ENCODE assay signal across 33 cellular contexts in the genomic region with DNA sequence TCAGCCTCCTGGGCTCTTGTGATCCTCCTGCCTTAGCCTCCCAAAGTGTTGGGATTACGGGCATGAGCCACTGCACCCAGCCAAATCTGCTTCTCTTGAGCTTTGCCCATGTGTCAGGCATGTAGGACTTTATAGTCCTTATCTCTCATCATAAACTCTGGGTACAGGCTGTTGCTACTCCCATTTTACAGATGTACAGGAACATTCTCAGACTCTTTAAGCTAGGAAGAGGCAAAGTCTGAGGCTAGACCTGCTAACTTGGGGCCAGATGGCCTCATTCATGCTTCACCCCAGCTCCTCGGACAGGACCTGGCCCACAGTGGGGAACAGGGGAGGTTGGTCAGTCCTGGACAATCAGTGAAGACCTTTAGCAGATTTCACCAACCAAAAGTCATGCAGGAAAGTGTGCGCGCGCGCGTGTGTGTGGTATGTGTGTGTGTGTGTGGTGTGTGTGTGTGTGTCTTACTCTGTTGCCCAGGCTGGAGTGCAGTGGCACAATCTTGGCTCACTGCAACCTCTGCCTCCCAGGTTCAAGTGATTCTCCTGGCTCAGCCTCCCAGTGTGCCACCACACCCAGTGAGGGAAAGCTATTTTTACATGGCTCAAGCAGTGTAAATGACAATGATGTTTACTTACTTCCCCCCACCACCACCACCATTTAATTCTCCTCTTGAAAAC. TPM values are rescaled to one million over a fixed set of nuclear protein-coding genes. Genes with fewer than 3 reads are reported as not detected.
DNase-seq lines count a peak whose midpoint lies in the region; ATAC-seq, FAIRE-seq and TF ChIP-seq lines count a peak whose summit lies in the region.
"Had no signal": no experiment of that assay in that cellular context is flagged by ENCODE, and none has a peak within 500 bp of the region (broad histone marks: within the 10 kb centered on the region; RNA-seq: fewer than 3 reads in every experiment).

No MANE protein-coding gene starts in this region.

- TF ChIP-seq RAD21 in H1 (IDR thresholded peaks at IDR 0.05 in 1 of 2, conservative IDR thresholded peaks at IDR 0.05 in 1 of 2; ENCODE audit: low read depth in 2 of 2, low read length in 2 of 2): no peak

- H3K9ac ChIP-seq in H9 (ENCODE audit: extremely low read depth, insufficient read length, low read length): no peak overlapping the region
- H3K9ac ChIP-seq in H1 (replicated peaks in 1 of 4; ENCODE audit: extremely low read depth in 1 of 4, low read depth in 3 of 4, low read length in 3 of 4): no peak overlapping the region
- H3K9ac ChIP-seq in trophoblast cell (ENCODE audit: low read length): no peak overlapping the region

- FAIRE-seq in H1 (lab: Jason Lieb, UNC): no peak
- FAIRE-seq: GM12892 had no signal

- H2BK12ac ChIP-seq in H9 (ENCODE audit: insufficient read length, low read depth, low read length) (no peak overlapping the region), H1 (ENCODE audit: low read depth, low read length) (no peak overlapping the region), trophoblast cell (ENCODE audit: low read length) (no peak overlapping the region)

- no peak overlapping the region for H3T11ph ChIP-seq in H9 (ENCODE audit: low read length)

- WGBS in H9 (ENCODE audit: extremely low coverage, insufficient read length, low lambda C conversion rate): no CpG with 5 or more reads among the region's 7 CpGs
- WGBS in H1 (ENCODE audit: extremely low coverage in 1 of 2, insufficient coverage in 1 of 2, insufficient read length in 1 of 2, insufficient replicate concordance in 2 of 2, low coverage in 1 of 2, low lambda C conversion rate in 2 of 2, missing lambda C conversion rate in 1 of 2), 2 experiments: 95% methylated on average over 7 of the region's 7 CpGs; no CpG with 5 or more reads in 1 of the 2 experiments
- no CpG with 5 or more reads among the region's 7 CpGs for WGBS in trophoblast cell (ENCODE audit: extremely low coverage, insufficient coverage, insufficient read length)

- no peak overlapping the region for H3K23ac ChIP-seq in H9 (ENCODE audit: insufficient read length, low read depth, low read length)
- no peak overlapping the region for H3K23ac ChIP-seq in H1 (ENCODE audit: insufficient read length)
- no peak overlapping the region for H3K23ac ChIP-seq in trophoblast cell (ENCODE audit: low read length)

- ATAC-seq in GM19452 (IDR thresholded peaks at IDR 0.05; ENCODE audit: unreplicated experiment): no peak
- ATAC-seq: left cardiac atrium, sciatic nerve had no signal

- no peak for DNase-seq in activated naive CD4-positive, alpha-beta T cell treated with anti-CD3 and anti-CD28 coated beads, Interleukin-2, amount 10 ng/mL, durations not matched to agents 7 days and 5 days
- no peak for DNase-seq in activated naive CD4-positive, alpha-beta T cell treated with Interleukin-2 at 50 U/mL for 16 hours
- DNase-seq in H9 (no peak), H1 (ENCODE audit: low read depth in 1 of 2, low spot score in 2 of 2) (no peak), trophoblast cell (no peak), nucleus accumbens (lab: John Stamatoyannopoulos, UW) (no peak), T-helper 9 cell (no peak)
- DNase-seq: activated CD4-positive, alpha-beta T cell treated with anti-CD3 and anti-CD28 coated beads, Interleukin-2, amount 10 ng/mL, durations not matched to agents 24 days and 14 days; activated T-cell treated with anti-CD3 and anti-CD28 coated beads, Interleukin-2, amount 50 U/mL, for 48 hours; Caco-2; colonic mucosa; DMS53; effector CD8-positive, alpha-beta T cell; hypothalamus; immature natural killer cell; Karpas-422; left cardiac atrium; mesenchymal stem cell; NCI-H1436; NCI-H345; NCI-H69; occipital lobe; Right ventricle myocardium superior; stimulated activated CD4-positive, alpha-beta T cell treated with anti-CD3 and anti-CD28 coated beads, Interleukin-4, amount 100 ng/mL, for 1 hour; T1000; WERI-Rb-1 had no signal

- H3K4me3 Mint-ChIP-seq in activated naive CD4-positive, alpha-beta T cell treated with anti-CD3 and anti-CD28 coated beads, Interleukin-2, amount 10 ng/mL, durations not matched to agents 7 days and 5 days: no peak overlapping the region
- no peak overlapping the region for H3K4me3 Mint-ChIP-seq in H9
- H3K4me3 Mint-ChIP-seq: activated CD4-positive, alpha-beta T cell treated with anti-CD3 and anti-CD28 coated beads, Interleukin-2, amount 10 ng/mL, durations not matched to agents 24 days and 14 days; B cell had no signal

- no peaks in the 10 kb centered on the region for H3K23me2 ChIP-seq in H9 (ENCODE audit: insufficient read length, low read depth, low read length, poor library complexity, severe bottlenecking)
- H3K23me2 ChIP-seq in H1 (ENCODE audit: low read depth, low read length): no peaks in the 10 kb centered on the region; the same call in 1 of the 2 replicates

- H3K27ac Mint-ChIP-seq in activated naive CD4-positive, alpha-beta T cell treated with anti-CD3 and anti-CD28 coated beads, Interleukin-2, amount 10 ng/mL, durations not matched to agents 7 days and 5 days: peak overlapping the region; percentile 67
- H3K27ac Mint-ChIP-seq in H9: peak overlapping the region; percentile 21 to 98 (median 68); a peak in 3 of 7 replicates
- H3K27ac Mint-ChIP-seq: activated CD4-positive, alpha-beta T cell treated with anti-CD3 and anti-CD28 coated beads, Interleukin-2, amount 10 ng/mL, durations not matched to agents 24 days and 14 days; B cell had no signal

- peaks cover 0 to 8% (median 2%) of the 10 kb centered on the region in 4 experiments; a peak in 5 of 8 replicates for H3K36me3 ChIP-seq in H1 (ENCODE audit: control insufficient read depth in 2 of 4, insufficient read depth in 4 of 4, low read length in 3 of 4)
- peaks cover 10 to 19% of the 10 kb centered on the region in 2 experiments for H3K36me3 ChIP-seq in trophoblast cell (ENCODE audit: control insufficient read depth in 1 of 2, insufficient read depth in 2 of 2, low read length in 2 of 2)
- H3K36me3 ChIP-seq: colonic mucosa had no signal

- H3K27me3 ChIP-seq in H9 (ENCODE audit: insufficient read depth, low read length) (no peaks in the 10 kb centered on the region), H1 (replicated peaks in 1 of 4; ENCODE audit: control insufficient read depth in 3 of 4, extremely low read depth in 1 of 4, insufficient read depth in 3 of 4, low read length in 3 of 4) (no peaks in the 10 kb centered on the region), trophoblast cell (ENCODE audit: insufficient read depth, low read length) (no peaks in the 10 kb centered on the region)
- H3K27me3 ChIP-seq: colonic mucosa, tibial nerve had no signal

- no peak overlapping the region for H3K4ac ChIP-seq in H9 (ENCODE audit: low read depth, low read length)
- H3K4ac ChIP-seq in H1 (replicated peaks; ENCODE audit: insufficient read length, low read depth, low read length): no peak overlapping the region
- peak overlapping the region; percentile 26 for H3K4ac ChIP-seq in trophoblast cell (ENCODE audit: low read depth, low read length)

- H3K4me1 Mint-ChIP-seq in activated naive CD4-positive, alpha-beta T cell treated with anti-CD3 and anti-CD28 coated beads, Interleukin-2, amount 10 ng/mL, durations not matched to agents 7 days and 5 days: peaks cover 9% of the 10 kb centered on the region
- H3K4me1 Mint-ChIP-seq in H9: no peaks in the 10 kb centered on the region; a peak in 2 of 4 replicates

- H3K9me3 Mint-ChIP-seq in activated naive CD4-positive, alpha-beta T cell treated with anti-CD3 and anti-CD28 coated beads, Interleukin-2, amount 10 ng/mL, durations not matched to agents 7 days and 5 days: no peaks in the 10 kb centered on the region
- no peaks in the 10 kb centered on the region for H3K9me3 Mint-ChIP-seq in H9
- H3K9me3 Mint-ChIP-seq: activated CD4-positive, alpha-beta T cell treated with anti-CD3 and anti-CD28 coated beads, Interleukin-2, amount 10 ng/mL, durations not matched to agents 24 days and 14 days; immature natural killer cell had no signal

- H3K27me3 Mint-ChIP-seq in activated naive CD4-positive, alpha-beta T cell treated with anti-CD3 and anti-CD28 coated beads, Interleukin-2, amount 10 ng/mL, durations not matched to agents 7 days and 5 days: no peaks in the 10 kb centered on the region
- no peaks in the 10 kb centered on the region for H3K27me3 Mint-ChIP-seq in H9 (ENCODE audit: low read depth)
- H3K27me3 Mint-ChIP-seq: activated CD4-positive, alpha-beta T cell treated with anti-CD3 and anti-CD28 coated beads, Interleukin-2, amount 10 ng/mL, durations not matched to agents 24 days and 14 days; B cell had no signal

- H3K14ac ChIP-seq in H9 (ENCODE audit: insufficient read depth, low read length): no peak overlapping the region
- no peak overlapping the region for H3K14ac ChIP-seq in H1 (ENCODE audit: insufficient read length)
- H3K14ac ChIP-seq in trophoblast cell (ENCODE audit: low read length): no peak overlapping the region

- no peak overlapping the region for H2BK5ac ChIP-seq in H9 (ENCODE audit: insufficient read length, low read length)
- no peak overlapping the region for H2BK5ac ChIP-seq in H1 (ENCODE audit: low read depth, low read length)
- no peak overlapping the region for H2BK5ac ChIP-seq in trophoblast cell (ENCODE audit: low read depth, low read length, poor library complexity)

- H3K18ac ChIP-seq in H9 (ENCODE audit: insufficient read length, low read depth, low read length) (no peak overlapping the region), H1 (ENCODE audit: extremely low read depth, low read length) (no peak overlapping the region), trophoblast cell (ENCODE audit: low read length) (no peak overlapping the region)

- H3K4me2 ChIP-seq in H9 (ENCODE audit: insufficient read depth, insufficient read length, low read length) (no peak overlapping the region), H1 (ENCODE audit: insufficient read depth in 1 of 2, low read depth in 2 of 2, low read length in 2 of 2) (no peak overlapping the region), trophoblast cell (ENCODE audit: low read length) (no peak overlapping the region)

- H2BK120ac ChIP-seq in H9 (ENCODE audit: low read depth, low read length, poor library complexity, severe bottlenecking) (no peak overlapping the region), H1 (replicated peaks; ENCODE audit: low read depth, low read length) (no peak overlapping the region), trophoblast cell (ENCODE audit: insufficient read depth, low read length, poor library complexity) (no peak overlapping the region)

- H3K79me2 ChIP-seq in H9 (ENCODE audit: insufficient read depth, low read length) (peaks cover 10% of the 10 kb centered on the region; the same call in 1 of the 2 replicates), H1 (ENCODE audit: control insufficient read depth in 1 of 2, insufficient read depth in 2 of 2, low read length in 2 of 2) (peaks cover 7 to 59% of the 10 kb centered on the region in 2 experiments), trophoblast cell (ENCODE audit: control insufficient read depth, insufficient read depth, low read length, poor library complexity) (peaks cover 3% of the 10 kb centered on the region)

- no peaks in the 10 kb centered on the region for H3K4me1 ChIP-seq in H9 (ENCODE audit: insufficient read depth, low read length)
- H3K4me1 ChIP-seq in H1 (replicated peaks in 1 of 4; ENCODE audit: control insufficient read depth in 3 of 4, insufficient read depth in 4 of 4, low read length in 3 of 4): no peaks in the 10 kb centered on the region
- peaks cover 0 to 7% of the 10 kb centered on the region in 2 experiments for H3K4me1 ChIP-seq in trophoblast cell (ENCODE audit: control insufficient read depth in 1 of 2, insufficient read depth in 2 of 2, low read length in 2 of 2)
- H3K4me1 ChIP-seq: Caco-2, colonic mucosa, prostate gland had no signal

- H2AK5ac ChIP-seq in H9 (ENCODE audit: insufficient read length, low read length) (no peak overlapping the region), H1 (ENCODE audit: low read depth, low read length) (no peak overlapping the region), trophoblast cell (ENCODE audit: low read length) (no peak overlapping the region)

- H4K20me1 ChIP-seq in H9 (ENCODE audit: control insufficient read depth, insufficient read depth, insufficient read length) (peaks cover 2% of the 10 kb centered on the region), H1 (replicated peaks in 1 of 2; ENCODE audit: control insufficient read depth in 1 of 2, insufficient read depth in 2 of 2, low read length in 2 of 2) (peaks cover 22 to 27% of the 10 kb centered on the region in 2 experiments)

- TF ChIP-seq POLR2A in H1 (IDR thresholded peaks at IDR 0.05; ENCODE audit: control extremely low read depth in 1 of 2, low read depth in 2 of 2, low read length in 2 of 2): no peak

- CTCF ChIA-PET in activated naive CD4-positive, alpha-beta T cell treated with anti-CD3 and anti-CD28 coated beads, Interleukin-2, amount 10 ng/mL, durations not matched to agents 7 days and 5 days (lab: Charles Lee): interaction anchor here (0.9 to 1.0 kb wide), 3 partner anchors 11 to 37 kb away, joined by 3 read pairs; no protein-coding TSS in a partner anchor
- CTCF ChIA-PET in H1 (lab: Charles Lee; ENCODE audit: partially characterized antibody): interaction anchor here (1.4 to 6.6 kb wide), 9 partner anchors 12 to 41 kb away, joined by 3 to 35 read pairs (median 11); a partner anchor contains a TSS

- H4K8ac ChIP-seq in H9 (replicated peaks; ENCODE audit: insufficient read length, low read depth, low read length) (no peak overlapping the region), H1 (ENCODE audit: extremely low read depth, insufficient read depth, low read length) (peak overlapping the region; percentile 47; the same call in 1 of the 2 replicates), trophoblast cell (ENCODE audit: low read depth, low read length) (no peak overlapping the region)

- no peak overlapping the region for H3K4me3 ChIP-seq in H1 (ENCODE audit: extremely low read depth in 1 of 4, insufficient read depth in 2 of 4, low read depth in 3 of 4, low read length in 4 of 4)
- no peak overlapping the region for H3K4me3 ChIP-seq in trophoblast cell (ENCODE audit: low read depth, low read length)
- H3K4me3 ChIP-seq: colonic mucosa, prostate gland, tibial nerve had no signal

- no peak overlapping the region for H4K12ac ChIP-seq in trophoblast cell (ENCODE audit: low read depth, low read length)

- H4K91ac ChIP-seq in H9 (ENCODE audit: insufficient read length, low read depth, low read length): no peak overlapping the region
- H4K91ac ChIP-seq in H1 (replicated peaks; ENCODE audit: insufficient read length, low read length): no peak overlapping the region
- no peak overlapping the region for H4K91ac ChIP-seq in trophoblast cell (ENCODE audit: low read depth, low read length)

- no peak overlapping the region for H2AFZ ChIP-seq in H9 (ENCODE audit: low read length)
- H2AFZ ChIP-seq in H1 (ENCODE audit: low read length): no peak overlapping the region
- H2AFZ ChIP-seq in trophoblast cell (ENCODE audit: insufficient read depth, low read length, poor library complexity): no peak overlapping the region

- H2BK20ac ChIP-seq in H9 (ENCODE audit: low read depth, low read length, poor library complexity, severe bottlenecking) (no peak overlapping the region), H1 (ENCODE audit: low read length) (no peak overlapping the region)

- POLR2A ChIA-PET in H1 (lab: Charles Lee; ENCODE audit: partially characterized antibody): interaction anchor here (1.0 to 1.3 kb wide), 3 partner anchors 25 to 47 kb away, joined by 3 to 4 read pairs (median 3); no protein-coding TSS in a partner anchor

- H3K9me3 ChIP-seq in H9 (ENCODE audit: control insufficient read depth, low read depth, low read length) (no peaks in the 10 kb centered on the region), H1 (ENCODE audit: insufficient read depth in 2 of 2, low read depth in 1 of 2, low read length in 1 of 2) (no peaks in the 10 kb centered on the region), trophoblast cell (ENCODE audit: insufficient read depth, low read depth, low read length) (no peaks in the 10 kb centered on the region)
- H3K9me3 ChIP-seq: Caco-2, colonic mucosa, prostate gland, tibial nerve had no signal

- no peak overlapping the region for H3K27ac ChIP-seq in H9 (ENCODE audit: insufficient read length, low read depth, low read length)
- no peak overlapping the region for H3K27ac ChIP-seq in H1 (ENCODE audit: low read depth, low read length)
- H3K27ac ChIP-seq in trophoblast cell (ENCODE audit: low read depth, low read length): no peak overlapping the region
- H3K27ac ChIP-seq: colonic mucosa, epithelial cell of prostate, prostate gland, tibial nerve, WERI-Rb-1 had no signal

- H2BK15ac ChIP-seq in H9 (ENCODE audit: low read depth, low read length) (no peak overlapping the region), H1 (ENCODE audit: low read length) (no peak overlapping the region)

- H4K5ac ChIP-seq in H9 (ENCODE audit: insufficient read length, low read depth, low read length): no peak overlapping the region
- H4K5ac ChIP-seq in H1 (ENCODE audit: insufficient read length, low read depth, low read length): no peak overlapping the region

- TF ChIP-seq CTCF in H9 (conservative IDR thresholded peaks at IDR 0.05): no peak
- no peak for TF ChIP-seq CTCF in H1 (IDR thresholded peaks at IDR 0.05; ENCODE audit: control extremely low read depth in 1 of 3, insufficient read depth in 1 of 3, low read depth in 1 of 3, low read length in 3 of 3)

- no peak for TF ChIP-seq EP300 in H1 (IDR thresholded peaks at IDR 0.05; ENCODE audit: borderline replicate concordance in 1 of 2, low read depth in 2 of 2, low read length in 2 of 2)

- H3K79me1 ChIP-seq in H9 (ENCODE audit: insufficient read depth, low read depth, low read length, poor library complexity, severe bottlenecking) (peaks cover 2% of the 10 kb centered on the region), H1 (ENCODE audit: low read depth, low read length) (peaks cover 17% of the 10 kb centered on the region), trophoblast cell (ENCODE audit: low read length) (no peaks in the 10 kb centered on the region)

- H3K56ac ChIP-seq in H9 (ENCODE audit: insufficient read length, low read depth, low read length) (no peak overlapping the region), H1 (replicated peaks; ENCODE audit: insufficient read length, low read depth, low read length) (no peak overlapping the region)

- H3K36me3 Mint-ChIP-seq in activated naive CD4-positive, alpha-beta T cell treated with anti-CD3 and anti-CD28 coated beads, Interleukin-2, amount 10 ng/mL, durations not matched to agents 7 days and 5 days: peaks cover 14% of the 10 kb centered on the region
- H3K36me3 Mint-ChIP-seq in H9 (ENCODE audit: insufficient read depth in 1 of 3, low read depth in 3 of 3): peaks cover 15 to 30% (median 22%) of the 10 kb centered on the region in 3 experiments; a peak in 6 of 7 replicates
- H3K36me3 Mint-ChIP-seq: immature natural killer cell had no signal

RNA-seq across cellular contexts. Expression of a gene that starts 23.8 kb away (rescaled TPM):
- total RNA-seq in H9 (2021): 29.8 and 30.2 TPM in 2 replicates
- 36.5 and 36.7 TPM in 2 replicates for total RNA-seq in H1 (2021; fragmentation: NEBNext Ultra II Directional; extraction: Animal tissue kit (Norgen Biotek cat#: 25700))
- 45.2 and 77.7 TPM in 2 replicates for polyA plus RNA-seq in H1 (2011; rRNA removed)
- polyA plus RNA-seq in H1 (2011; cell fraction: cytosol; rRNA removed): 52.3 TPM
- 67.6 TPM for polyA plus RNA-seq in H1 (2011; cell fraction: nucleus; rRNA removed)
- polyA plus RNA-seq in H1 (2012, experiment 1 of 2): 15.0 to 30.0 TPM (median 26.4 TPM) in 4 replicates
- 25.5 TPM for polyA plus RNA-seq in H1 (2012, experiment 2 of 2)
- 27.5 TPM for polyA plus RNA-seq in H1 (2013, experiment 1 of 2)
- 26.7 TPM for polyA plus RNA-seq in H1 (2013, experiment 2 of 2)
- 4.1 and 7.6 TPM in 2 replicates for polyA minus RNA-seq in H1 (2011; rRNA and poly(A)+ RNA removed)
- polyA minus RNA-seq in H1 (2011; cell fraction: cytosol; rRNA and poly(A)+ RNA removed): 21.9 TPM
- 36.6 TPM for polyA minus RNA-seq in H1 (2011; cell fraction: nucleus; rRNA and poly(A)+ RNA removed)
- 18.4 and 21.0 TPM in 2 replicates for polyA plus RNA-seq in trophoblast cell (2013)

RNA-seq across cellular contexts. Expression of a gene that starts 26.5 kb away (rescaled TPM):
- 0.22 and 0.63 TPM in 2 replicates for total RNA-seq in H9 (2021)
- total RNA-seq in H1 (2021; fragmentation: NEBNext Ultra II Directional; extraction: Animal tissue kit (Norgen Biotek cat#: 25700)): not detected in 2 replicates
- polyA plus RNA-seq in H1 (2011; rRNA removed): 0.08 and 0.14 TPM in 2 replicates
- 0.09 TPM for polyA plus RNA-seq in H1 (2011; cell fraction: cytosol; rRNA removed)
- 0.39 TPM for polyA plus RNA-seq in H1 (2011; cell fraction: nucleus; rRNA removed)
- 0.08 to 0.15 TPM (median 0.14 TPM) in 3 of 4 replicates, not detected in the other for polyA plus RNA-seq in H1 (2012, experiment 1 of 2)
- polyA plus RNA-seq in H1 (2012, experiment 2 of 2): not detected
- polyA plus RNA-seq in H1 (2013, experiment 1 of 2): 0.16 TPM
- 0.07 TPM for polyA plus RNA-seq in H1 (2013, experiment 2 of 2)
- polyA minus RNA-seq in H1 (2011; rRNA and poly(A)+ RNA removed): not detected in 2 replicates
- not detected for polyA minus RNA-seq in H1 (2011; cell fraction: cytosol; rRNA and poly(A)+ RNA removed)
- not detected for polyA minus RNA-seq in H1 (2011; cell fraction: nucleus; rRNA and poly(A)+ RNA removed)
- polyA plus RNA-seq in trophoblast cell (2013): 0.41 and 0.42 TPM in 2 replicates
- total RNA-seq: Caco-2 had no signal

RNA-seq across cellular contexts. Expression of a gene that starts 36.1 kb away (rescaled TPM):
- total RNA-seq in H9 (2021): 36.0 TPM in 2 replicates
- total RNA-seq in H1 (2021; fragmentation: NEBNext Ultra II Directional; extraction: Animal tissue kit (Norgen Biotek cat#: 25700)): 51.1 and 54.5 TPM in 2 replicates
- polyA plus RNA-seq in H1 (2011; rRNA removed): 59.6 and 75.4 TPM in 2 replicates
- 53.2 TPM for polyA plus RNA-seq in H1 (2011; cell fraction: cytosol; rRNA removed)
- 35.8 TPM for polyA plus RNA-seq in H1 (2011; cell fraction: nucleus; rRNA removed)
- polyA plus RNA-seq in H1 (2012, experiment 1 of 2): 62.8 to 79.1 TPM (median 67.2 TPM) in 4 replicates
- 42.2 TPM for polyA plus RNA-seq in H1 (2012, experiment 2 of 2)
- 28.1 TPM for polyA plus RNA-seq in H1 (2013, experiment 1 of 2)
- 37.2 TPM for polyA plus RNA-seq in H1 (2013, experiment 2 of 2)
- 11.2 and 14.4 TPM in 2 replicates for polyA minus RNA-seq in H1 (2011; rRNA and poly(A)+ RNA removed)
- polyA minus RNA-seq in H1 (2011; cell fraction: cytosol; rRNA and poly(A)+ RNA removed): 20.5 TPM
- polyA minus RNA-seq in H1 (2011; cell fraction: nucleus; rRNA and poly(A)+ RNA removed): 13.1 TPM
- polyA plus RNA-seq in trophoblast cell (2013): 59.2 and 63.2 TPM in 2 replicates

RNA-seq across cellular contexts. Expression of a gene that starts 38.5 kb away (rescaled TPM):
- total RNA-seq in H9 (2021): 78.7 and 79.7 TPM in 2 replicates
- 90.0 and 92.3 TPM in 2 replicates for total RNA-seq in H1 (2021; fragmentation: NEBNext Ultra II Directional; extraction: Animal tissue kit (Norgen Biotek cat#: 25700))
- polyA plus RNA-seq in H1 (2011; rRNA removed): 55.5 and 63.5 TPM in 2 replicates
- 60.3 TPM for polyA plus RNA-seq in H1 (2011; cell fraction: cytosol; rRNA removed)
- 35.0 TPM for polyA plus RNA-seq in H1 (2011; cell fraction: nucleus; rRNA removed)
- 77.4 to 89.4 TPM (median 79.1 TPM) in 4 replicates for polyA plus RNA-seq in H1 (2012, experiment 1 of 2)
- 67.3 TPM for polyA plus RNA-seq in H1 (2012, experiment 2 of 2)
- 120 TPM for polyA plus RNA-seq in H1 (2013, experiment 1 of 2)
- 119 TPM for polyA plus RNA-seq in H1 (2013, experiment 2 of 2)
- 43.6 and 46.5 TPM in 2 replicates for polyA minus RNA-seq in H1 (2011; rRNA and poly(A)+ RNA removed)
- polyA minus RNA-seq in H1 (2011; cell fraction: cytosol; rRNA and poly(A)+ RNA removed): 32.6 TPM
- 18.8 TPM for polyA minus RNA-seq in H1 (2011; cell fraction: nucleus; rRNA and poly(A)+ RNA removed)
- 103 TPM in 2 replicates for polyA plus RNA-seq in trophoblast cell (2013)

RNA-seq across cellular contexts. Expression of a gene that starts 54.8 kb away (rescaled TPM):
- total RNA-seq in H9 (2021): 0.22 and 0.44 TPM in 2 replicates
- total RNA-seq in H1 (2021; fragmentation: NEBNext Ultra II Directional; extraction: Animal tissue kit (Norgen Biotek cat#: 25700)): not detected in 2 replicates
- 0.08 and 0.20 TPM in 2 replicates for polyA plus RNA-seq in H1 (2011; rRNA removed)
- polyA plus RNA-seq in H1 (2011; cell fraction: cytosol; rRNA removed): 0.05 TPM
- 0.16 TPM for polyA plus RNA-seq in H1 (2011; cell fraction: nucleus; rRNA removed)
- 0.05 to 0.15 TPM (median 0.09 TPM) in 3 of 4 replicates, not detected in the other for polyA plus RNA-seq in H1 (2012, experiment 1 of 2)
- 0.16 TPM for polyA plus RNA-seq in H1 (2012, experiment 2 of 2)
- 0.08 TPM for polyA plus RNA-seq in H1 (2013, experiment 1 of 2)
- polyA plus RNA-seq in H1 (2013, experiment 2 of 2): 0.07 TPM
- polyA minus RNA-seq in H1 (2011; rRNA and poly(A)+ RNA removed): 0.02 and 0.22 TPM in 2 replicates
- polyA minus RNA-seq in H1 (2011; cell fraction: cytosol; rRNA and poly(A)+ RNA removed): 0.29 TPM
- polyA minus RNA-seq in H1 (2011; cell fraction: nucleus; rRNA and poly(A)+ RNA removed): 0.60 TPM
- 0.01 and 0.05 TPM in 2 replicates for polyA plus RNA-seq in trophoblast cell (2013)
- total RNA-seq: Right ventricle myocardium superior had no signal
